Comparison of ENCODE assay signal across 35 cellular contexts in genomic region chr5:12230659-12231058, GRCh38.
"Had no signal": no experiment of that assay in that cellular context is flagged by ENCODE, and none has a peak within 500 bp of the region (broad histone marks: within the 10 kb centered on the region; RNA-seq: fewer than 3 reads in every experiment).

No MANE protein-coding gene starts in this region.

- H3K27me3 ChIP-seq: MG63 had no signal

- H3K4me3 ChIP-seq: MG63 had no signal

- H3K27ac ChIP-seq: KMS-11 had no signal

- H3K36me3 ChIP-seq: MG63 had no signal

- H3K9ac ChIP-seq: KMS-11 had no signal

- H3K4me2 ChIP-seq: KMS-11 had no signal

- DNase-seq: Karpas-422, Kasumi-1, MG63, MM.1S, MV-4-11, NCI-H1048, NCI-H1092, NCI-H1092 treated with DMSO at 0.1 percent for 48 hours, NCI-H1105, NCI-H1105 treated with DMSO at 0.1 percent for 48 hours, NCI-H1417, NCI-H1417 treated with DMSO at 0.1 percent for 48 hours, NCI-H1436, NCI-H1436 treated with DMSO at 0.1 percent for 48 hours, NCI-H146, NCI-H1694, NCI-H1694 treated with DMSO at 0.1 percent for 48 hours, NCI-H187, NCI-H187 treated with DMSO at 0.1 percent for 48 hours, NCI-H1930, NCI-H2029, NCI-H2029 treated with DMSO at 0.1 percent for 48 hours, NCI-H2081, NCI-H2081 treated with DMSO at 0.1 percent for 48 hours, NCI-H2107, NCI-H2171, NCI-H2171 treated with DMSO at 0.1 percent for 48 hours, NCI-H2227 treated with DMSO at 0.1 percent for 48 hours, NCI-H226, NCI-H345, NCI-H446, NCI-H446 treated with DMSO at 0.1 percent for 48 hours, NCI-H510A, NCI-H510A treated with DMSO at 0.1 percent for 48 hours had no signal
